6 cellular contexts compared by ENCODE assay signal in the genomic region with DNA sequence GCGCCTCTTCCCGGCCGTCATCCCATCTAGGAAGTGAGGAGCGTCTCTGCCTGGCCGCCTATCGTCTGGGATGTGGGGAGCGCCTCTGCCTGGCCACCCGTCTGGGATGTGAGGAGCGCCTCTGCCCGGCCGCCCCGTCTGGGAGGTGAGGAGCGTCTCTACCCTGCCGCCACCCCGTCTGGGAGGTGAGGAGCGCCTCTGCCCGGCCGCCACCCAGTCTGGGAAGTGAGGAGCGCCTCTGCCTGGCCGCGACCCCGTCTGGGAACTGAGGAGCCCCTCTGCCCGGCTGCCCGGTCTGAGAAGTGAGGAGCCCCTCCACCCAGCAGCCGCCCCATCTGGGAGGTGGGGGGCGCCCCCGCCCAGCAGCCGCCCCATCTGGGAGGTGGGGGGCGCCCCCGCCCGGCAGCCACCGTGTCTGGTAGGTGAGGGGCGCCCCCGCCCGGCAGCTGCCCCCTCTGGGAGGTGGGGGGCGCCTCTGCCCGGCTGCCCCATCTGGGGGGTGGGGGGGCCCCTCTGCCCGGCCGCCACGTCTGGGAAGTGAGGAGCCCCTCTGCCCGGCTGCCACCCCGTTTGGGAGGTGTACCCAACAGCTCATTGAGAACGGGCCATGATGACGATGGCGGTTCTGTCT.
DNase-seq lines count a peak whose midpoint lies in the region; ATAC-seq and TF ChIP-seq lines count a peak whose summit lies in the region.
"Not testable (repeated sequence)": the region's sequence is repeated elsewhere in the genome, so short reads cannot be mapped to it uniquely, and the experiment has no call there.

No MANE protein-coding gene starts in this region.

- not testable (repeated sequence) for ATAC-seq in Right ventricle myocardium inferior, right cardiac atrium
- ATAC-seq in stimulated activated naive CD8-positive, alpha-beta T cell treated with anti-CD3 and anti-CD28 coated beads, Interleukin-15, amount 100 ng/mL, for 72 hours = peak; percentile 74

- not testable (repeated sequence) for H3K4me3 Mint-ChIP-seq in chondrocyte (ENCODE audit: unreplicated experiment); stimulated activated naive CD8-positive, alpha-beta T cell treated with anti-CD3 and anti-CD28 coated beads, Interleukin-15, amount 100 ng/mL, for 72 hours

- not testable (repeated sequence) for H3K27me3 Mint-ChIP-seq in chondrocyte (ENCODE audit: low read depth); stimulated activated naive CD8-positive, alpha-beta T cell treated with anti-CD3 and anti-CD28 coated beads, Interleukin-15, amount 100 ng/mL, for 72 hours

- not testable (repeated sequence) for H3K9me3 Mint-ChIP-seq in chondrocyte (ENCODE audit: low read depth)
- peaks cover 13 to 18% of the 10 kb centered on the region in 2 donors for H3K9me3 Mint-ChIP-seq in stimulated activated naive CD8-positive, alpha-beta T cell treated with anti-CD3 and anti-CD28 coated beads, Interleukin-15, amount 100 ng/mL, for 72 hours

- 97% methylated on average over 45 of the region's 45 CpGs for WGBS in right cardiac atrium

- not testable (repeated sequence) for H3K4me1 ChIP-seq in right cardiac atrium (ENCODE audit: control insufficient read depth, insufficient read depth, low read length)

- not testable (repeated sequence) for H3K27me3 ChIP-seq in right cardiac atrium (ENCODE audit: control insufficient read depth, insufficient read depth)

- not testable (repeated sequence) for H3K36me3 Mint-ChIP-seq in chondrocyte (ENCODE audit: low read depth)

- intact Hi-C loops in Right ventricle myocardium inferior (cut with DNase I); right cardiac atrium (cut with DNase I); posterior vena cava (cut with DNase I): not testable (repeated sequence)

- not testable (repeated sequence) for H3K27ac Mint-ChIP-seq in chondrocyte (ENCODE audit: unreplicated experiment); stimulated activated naive CD8-positive, alpha-beta T cell treated with anti-CD3 and anti-CD28 coated beads, Interleukin-15, amount 100 ng/mL, for 72 hours

- not testable (repeated sequence) for TF ChIP-seq CTCF in chondrocyte (IDR thresholded peaks at IDR 0.05)

- peak; percentile 19 for DNase-seq in activated gamma-delta T cell (lab: John Stamatoyannopoulos, UW)
- peak; percentile 77 for DNase-seq in chondrocyte (ENCODE audit: low spot score)
- DNase-seq in Right ventricle myocardium inferior (ENCODE audit: missing footprints) = peak; percentile 66
- peak in 2 of 3 donors; percentile 26 to 54 for DNase-seq in right cardiac atrium
- DNase-seq in posterior vena cava (ENCODE audit: low spot score) = peak; percentile 64
- DNase-seq in stimulated activated naive CD8-positive, alpha-beta T cell treated with anti-CD3 and anti-CD28 coated beads, Interleukin-15, amount 100 ng/mL, for 72 hours = not testable (repeated sequence)

- H3K9me3 ChIP-seq in right cardiac atrium (ENCODE audit: control insufficient read depth, low read length) = not testable (repeated sequence)

- not testable (repeated sequence) for H3K4me1 Mint-ChIP-seq in chondrocyte (ENCODE audit: low read depth); stimulated activated naive CD8-positive, alpha-beta T cell treated with anti-CD3 and anti-CD28 coated beads, Interleukin-15, amount 100 ng/mL, for 72 hours

- H3K4me3 ChIP-seq in right cardiac atrium (ENCODE audit: low read length) = not testable (repeated sequence)

- not testable (repeated sequence) for H3K27ac ChIP-seq in right cardiac atrium (ENCODE audit: low read length)
